In the genomic region with DNA sequence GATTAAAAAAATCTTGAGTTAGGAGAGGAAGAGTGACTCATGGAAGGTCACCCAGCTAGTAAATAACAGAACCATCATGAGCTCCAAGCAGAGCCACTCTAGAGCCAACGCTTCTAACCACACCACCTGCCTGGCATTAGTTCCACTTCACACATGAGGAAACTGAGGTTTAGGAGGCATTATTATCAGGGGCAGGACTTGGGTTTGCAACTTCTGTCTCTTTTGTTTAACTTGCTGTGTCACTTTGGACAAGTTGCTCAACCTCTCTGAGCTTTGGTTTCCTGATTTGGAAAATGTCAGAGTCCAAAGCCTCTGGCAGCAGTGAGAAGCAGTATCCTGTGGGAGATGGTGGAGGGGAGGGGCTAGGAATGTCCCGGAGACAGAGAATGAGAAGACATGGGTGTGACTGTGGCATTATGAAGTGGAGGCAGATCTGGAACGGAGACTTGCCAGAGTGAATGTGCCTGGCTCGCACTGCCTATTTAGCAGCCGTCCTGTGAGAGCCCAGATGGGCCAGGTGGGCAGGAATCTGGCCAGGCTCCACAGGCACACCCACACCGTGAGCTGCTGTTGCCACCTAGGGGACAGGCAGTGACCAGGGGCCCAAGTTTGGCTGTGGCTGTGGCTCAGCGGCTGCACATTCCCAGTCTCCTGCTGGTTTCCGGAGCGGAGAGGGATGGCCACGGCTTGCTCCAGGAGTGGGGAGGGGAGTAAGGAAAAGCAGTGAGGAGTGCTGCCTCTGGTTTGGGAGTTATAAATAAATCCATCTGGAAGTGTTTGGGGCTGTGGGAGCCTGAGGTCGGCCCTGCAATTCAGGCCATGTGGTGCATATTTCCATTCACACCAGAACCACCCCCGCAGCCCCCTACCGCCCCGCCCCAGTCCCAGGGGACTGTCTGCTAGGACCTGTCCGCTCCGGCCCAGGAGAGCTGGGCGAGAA, we compare ENCODE assay signal across 12 cellular contexts.
A peak's percentile ranks its signal among the peaks of the same experiment; 100 is the strongest.
DNase-seq lines count a peak whose midpoint lies in the region; ATAC-seq, FAIRE-seq and TF ChIP-seq lines count a peak whose summit lies in the region.
"Had no signal": no experiment of that assay in that cellular context is flagged by ENCODE, and none has a peak within 500 bp of the region (broad histone marks: within the 10 kb centered on the region; RNA-seq: fewer than 3 reads in every experiment).

No MANE protein-coding gene starts in this region.

- peaks cover 8% of the 10 kb centered on the region for H3K4me1 ChIP-seq in endothelial cell of umbilical vein (ENCODE audit: control insufficient read depth, extremely low read depth, insufficient read depth, low read length)

- dilution Hi-C loops in endothelial cell of umbilical vein (cut with MboI; ENCODE audit: extremely low pct_ligation_motif_present, low sequenced_read_pairs), result no loop called here

- peaks cover 0 to 3% of the 10 kb centered on the region in 2 experiments for H3K27me3 ChIP-seq in endothelial cell of umbilical vein (ENCODE audit: control insufficient read depth in 2 of 2, insufficient read depth in 2 of 2, low read length in 2 of 2)

- H3K9ac ChIP-seq in endothelial cell of umbilical vein (replicated peaks; ENCODE audit: extremely low read depth, insufficient read depth, low read length), result no peak overlapping the region

- H3K4me3 ChIP-seq in endothelial cell of umbilical vein (replicated peaks in 1 of 3; ENCODE audit: insufficient read depth in 1 of 3, low read depth in 1 of 3, low read length in 3 of 3), result no peak overlapping the region

- peak overlapping the region; percentile 88 for H2AFZ ChIP-seq in endothelial cell of umbilical vein (ENCODE audit: low read depth, low read length)

- CTCF ChIA-PET in endothelial cell of umbilical vein (lab: Charles Lee), result interaction anchor here (0.7 to 1.9 kb wide), 8 partner anchors 8 to 128 kb away, joined by 3 to 9 read pairs (median 3); a partner anchor contains a TSS

- no peaks in the 10 kb centered on the region for H3K9me3 ChIP-seq in endothelial cell of umbilical vein (replicated peaks; ENCODE audit: control insufficient read depth, insufficient read depth, low read length)

- no peaks in the 10 kb centered on the region for H3K36me3 ChIP-seq in endothelial cell of umbilical vein (ENCODE audit: control insufficient read depth in 2 of 2, extremely low read depth in 1 of 2, insufficient read depth in 2 of 2, low read length in 2 of 2)

- H3K79me2 ChIP-seq in endothelial cell of umbilical vein (ENCODE audit: control insufficient read depth, insufficient read depth, low read length), result no peaks in the 10 kb centered on the region

- H3K4me2 ChIP-seq in endothelial cell of umbilical vein (ENCODE audit: insufficient read depth, low read length), result peak overlapping the region; percentile 59

- peak overlapping the region; percentile 32 for H3K27ac ChIP-seq in endothelial cell of umbilical vein (ENCODE audit: insufficient read depth, low read depth, low read length)

- no peaks in the 10 kb centered on the region for H3K9me1 ChIP-seq in endothelial cell of umbilical vein (replicated peaks; ENCODE audit: control insufficient read depth, extremely low read depth, insufficient read depth, low read length)

- intact Hi-C loops in endothelial cell of umbilical vein (cut with micrococcal nuclease), result loop anchor here (1.0 to 10.0 kb wide), 2 partner anchors 122 to 241 kb away; no protein-coding TSS in a partner anchor

- BruUV-seq in endothelial cell of umbilical vein (replicated peaks; lab: Mats Ljungman, UMichigan), result no TSS peak

- no peaks in the 10 kb centered on the region for H4K20me1 ChIP-seq in endothelial cell of umbilical vein (replicated peaks; ENCODE audit: control insufficient read depth, extremely low read depth, insufficient read depth, low read length)

- peak; percentile 86 for FAIRE-seq in endothelial cell of umbilical vein (lab: Jason Lieb, UNC)
- FAIRE-seq: H54 had no signal

- TF ChIP-seq POLR2A in endothelial cell of umbilical vein (IDR thresholded peaks at IDR 0.05; ENCODE audit: low read depth, low read length), result no peak

- ATAC-seq in GM21526 (IDR thresholded peaks at IDR 0.05; ENCODE audit: low FRiP score, unreplicated experiment), result no peak
- ATAC-seq in GM19397 (IDR thresholded peaks at IDR 0.05; ENCODE audit: unreplicated experiment), result no peak

- POLR2A ChIA-PET in endothelial cell of umbilical vein (lab: Charles Lee), result interaction anchor here (0.6 to 0.8 kb wide), 2 partner anchors 146 to 638 kb away, joined by 3 to 4 read pairs; a partner anchor contains a TSS

- TF ChIP-seq CTCF in AG09319 (IDR thresholded peaks at IDR 0.05; ENCODE audit: low read depth, low read length) (peak; percentile 13), endothelial cell of umbilical vein (IDR thresholded peaks at IDR 0.05; ENCODE audit: extremely low read depth in 1 of 2, insufficient read depth in 1 of 2, low read depth in 1 of 2, low read length in 2 of 2) (no peak)

- DNase-seq in AG09319 (ENCODE audit: extremely low read depth, low read depth), result peak; percentile 53
- peak; percentile 15 for DNase-seq in LHCN-M2 (ENCODE audit: low read depth)
- peak; percentile 45 for DNase-seq in endothelial cell of umbilical vein (ENCODE audit: low read depth, low spot score)
- DNase-seq in mucosa of gallbladder (ENCODE audit: low spot score), result peak; percentile 20
- DNase-seq in activated CD4-positive, CD25-positive, alpha-beta regulatory T cell (lab: John Stamatoyannopoulos, UW), result no peak
- DNase-seq in AG08395 (ENCODE audit: low spot score), result no peak
- DNase-seq: activated CD8-positive, alpha-beta memory T cell treated with anti-CD3 and anti-CD28 coated beads, Interleukin-2, amount 50 U/mL, for 4 hours; DMS79 treated with DMSO at 0.1 percent for 48 hours; NCI-H187 had no signal

TF ChIP-seq in endothelial cell of umbilical vein, 7 proteins besides CTCF, POLR2A, EP300 and RAD21:
- TF ChIP-seq, protein P1, sequence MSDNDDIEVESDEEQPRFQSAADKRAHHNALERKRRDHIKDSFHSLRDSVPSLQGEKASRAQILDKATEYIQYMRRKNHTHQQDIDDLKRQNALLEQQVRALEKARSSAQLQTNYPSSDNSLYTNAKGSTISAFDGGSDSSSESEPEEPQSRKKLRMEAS (IDR thresholded peaks at IDR 0.05; ENCODE audit: insufficient read depth, insufficient read length), result no peak
- peak; percentile 28 for TF ChIP-seq JUN (IDR thresholded peaks at IDR 0.05; ENCODE audit: borderline replicate concordance, insufficient read depth, insufficient read length, low read depth)

Comparison
In these comparisons a context has a peak if more than half of its experiments do, and no peak if none do; other contexts are left out.
1. DNase-seq: peak in AG09319 (single experiment), LHCN-M2 (single experiment), endothelial cell of umbilical vein (single experiment) and mucosa of gallbladder (single experiment); none in activated CD4-positive, CD25-positive, alpha-beta regulatory T cell (0 of 4) and AG08395 (single experiment).